ENCODE assay signal across 8 cellular contexts in genomic region chr3:130746296-130747039, GRCh38. TPM values are rescaled to one million over a fixed set of nuclear protein-coding genes. Genes with fewer than 3 reads are reported as not detected.
A peak's percentile ranks its signal among the peaks of the same experiment; 100 is the strongest.
DNase-seq lines count a peak whose midpoint lies in the region; ATAC-seq and TF ChIP-seq lines count a peak whose summit lies in the region.

PIK3R4 (minus strand) TSS chr3:130746829; CDS start chr3:130745218, 1,611 bp downstream.

- WGBS in testis, 2 donors: 0 to 1% methylated on average over 24 to 42 of the region's 42 CpGs

- peak within 1 kb of the TSS; percentile 95 to 98 for H3K4me3 ChIP-seq in testis

- intact Hi-C loops in testis (cut with DNase I; ENCODE audit: low total_unique reads): no loop called here

- POLR2A ChIA-PET in GM10248 (lab: Yijun Ruan, JAX): no interaction called here

- peak within 1 kb of the TSS; percentile 95 for H3K4me3 Mint-ChIP-seq in activated naive CD8-positive, alpha-beta T cell

- TF ChIP-seq CTCF in GM10248 (IDR thresholded peaks at IDR 0.05; ENCODE audit: control extremely low read depth, extremely low read depth, low read depth, missing control alignments) (no peak), omental fat pad (IDR thresholded peaks at IDR 0.05) (no peak), testis (IDR thresholded peaks at IDR 0.05) (no peak)

- ATAC-seq in HG02623 (IDR thresholded peaks at IDR 0.05; ENCODE audit: unreplicated experiment) (peak; percentile 96), omental fat pad (ENCODE audit: low FRiP score) (peak; percentile 94)

- CTCF ChIA-PET in GM10248 (lab: Yijun Ruan, JAX): interaction anchor here (0.7 to 2.4 kb wide), 5 partner anchors 13 to 236 kb away, joined by 3 to 9 read pairs (median 3); partner anchors contain the start of gene ATP2C1

- no peaks in the 10 kb centered on the region for H3K27me3 Mint-ChIP-seq in activated naive CD8-positive, alpha-beta T cell

- H3K4me1 ChIP-seq in testis: no peaks in the 10 kb centered on the region

- TF ChIP-seq POLR2A in testis (IDR thresholded peaks at IDR 0.05): no peak

- peaks cover 51% of the 10 kb centered on the region for H3K4me1 Mint-ChIP-seq in activated naive CD8-positive, alpha-beta T cell (ENCODE audit: low read depth)

- no peaks in the 10 kb centered on the region for H3K9me3 ChIP-seq in testis

- no peaks in the 10 kb centered on the region for H3K27me3 ChIP-seq in testis

- peaks cover 10% of the 10 kb centered on the region for H3K36me3 Mint-ChIP-seq in activated naive CD8-positive, alpha-beta T cell

- no peaks in the 10 kb centered on the region for H3K9me3 Mint-ChIP-seq in activated naive CD8-positive, alpha-beta T cell (ENCODE audit: low read depth)

- no peaks in the 10 kb centered on the region for H3K36me3 ChIP-seq in testis (ENCODE audit: low read depth, missing control alignments)

- peak; percentile 96 for DNase-seq in GM10248 (ENCODE audit: extremely low spot score)
- peak; percentile 99 for DNase-seq in NCI-H1105 (lab: John Stamatoyannopoulos, UW)
- DNase-seq in SKM-1 treated with dmso at 0.1 percent for 144 hours (lab: John Stamatoyannopoulos, UW; ENCODE audit: unreplicated experiment): peak; percentile 97
- peak; percentile 97 for DNase-seq in glomerular visceral epithelial cell (ENCODE audit: extremely low spot score)
- peak; percentile 95 for DNase-seq in omental fat pad (ENCODE audit: low spot score)
- DNase-seq in testis: peak; percentile 99

- H3K27ac Mint-ChIP-seq in activated naive CD8-positive, alpha-beta T cell: peak within 1 kb of the TSS; percentile 94

- H3K27ac ChIP-seq in testis: peak within 1 kb of the TSS; percentile 82 to 85

RNA-seq across cellular contexts. Expression of gene PIK3R4, which starts in this region (rescaled TPM):
- total RNA-seq in omental fat pad (10 to 100 TPM; 18.4 to 48.1 (median 33.8) TPM), testis (10 to 100 TPM; 52.5 to 56.1 TPM)
- polyA plus RNA-seq in testis (ENCODE audit: insufficient read depth, low read depth, low replicate concordance): 35.0 TPM

Comparison
In these comparisons a context has a peak if more than half of its experiments do, and no peak if none do; other contexts are left out.
1. Peak in every context shown above with its lines: DNase-seq, ATAC-seq, H3K4me3 ChIP-seq and H3K27ac ChIP-seq.